ENCODE assay signal across 25 cellular contexts in the genomic region with DNA sequence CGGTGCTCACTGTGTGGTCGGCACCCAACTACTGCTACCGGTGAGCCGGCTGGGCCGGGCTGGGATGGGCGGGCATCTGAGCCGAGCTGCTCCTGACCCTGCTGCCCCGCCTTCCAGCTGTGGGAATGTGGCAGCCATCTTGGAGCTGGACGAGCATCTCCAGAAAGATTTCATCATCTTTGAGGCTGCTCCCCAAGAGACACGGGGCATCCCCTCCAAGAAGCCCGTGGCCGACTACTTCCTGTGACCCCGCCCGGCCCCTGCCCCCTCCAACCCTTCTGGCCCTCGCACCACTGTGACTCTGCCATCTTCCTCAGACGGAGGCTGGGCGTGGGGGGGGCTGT. TPM values are rescaled to one million over a fixed set of nuclear protein-coding genes. Genes with fewer than 3 reads are reported as not detected.
DNase-seq lines count a peak whose midpoint lies in the region; ATAC-seq, FAIRE-seq and TF ChIP-seq lines count a peak whose summit lies in the region.
"Had no signal": no experiment of that assay in that cellular context is flagged by ENCODE, and none has a peak within 500 bp of the region (broad histone marks: within the 10 kb centered on the region; RNA-seq: fewer than 3 reads in every experiment).

No MANE protein-coding gene starts in this region.

- H3K4me3 Mint-ChIP-seq in activated naive CD4-positive, alpha-beta T cell treated with anti-CD3 and anti-CD28 coated beads, Interleukin-2, amount 10 ng/mL, durations not matched to agents 7 days and 5 days, result no peak overlapping the region
- H3K4me3 Mint-ChIP-seq: activated CD4-positive, alpha-beta memory T cell treated with anti-CD3 and anti-CD28 coated beads for 36 hours; activated naive CD8-positive, alpha-beta T cell; H9; T-helper 1 cell treated with Interleukin-12 subunit alpha and Interleukin-12 subunit beta and Interleukin-4 antibody, amounts not matched to agents 30 μg/mL and 1 μg/mL, for 36 hours had no signal

- H3K79me2 ChIP-seq in endothelial cell of umbilical vein (ENCODE audit: control insufficient read depth, insufficient read depth, low read length), result peaks cover 10% of the 10 kb centered on the region

- H3K9me1 ChIP-seq in endothelial cell of umbilical vein (replicated peaks; ENCODE audit: control insufficient read depth, extremely low read depth, insufficient read depth, low read length), result no peaks in the 10 kb centered on the region

- H3K9ac ChIP-seq in endothelial cell of umbilical vein (replicated peaks; ENCODE audit: extremely low read depth, insufficient read depth, low read length), result no peak overlapping the region

- no peaks in the 10 kb centered on the region for H3K9me3 Mint-ChIP-seq in activated naive CD4-positive, alpha-beta T cell treated with anti-CD3 and anti-CD28 coated beads, Interleukin-2, amount 10 ng/mL, durations not matched to agents 7 days and 5 days
- H3K9me3 Mint-ChIP-seq in activated naive CD4-positive, alpha-beta T cell treated with anti-CD3 and anti-CD28 coated beads, Interleukin-2, amount 50 U/mL, for 72 hours, result no peaks in the 10 kb centered on the region
- H3K9me3 Mint-ChIP-seq: activated CD4-positive, alpha-beta memory T cell treated with anti-CD3 and anti-CD28 coated beads for 36 hours; H9; T-helper 1 cell treated with Interleukin-12 subunit alpha and Interleukin-12 subunit beta and Interleukin-4 antibody, amounts not matched to agents 30 μg/mL and 1 μg/mL, for 36 hours had no signal

- no peak overlapping the region for H3K4me2 ChIP-seq in endothelial cell of umbilical vein (ENCODE audit: insufficient read depth, low read length)

- WGBS in tibial nerve, 2 donors, result 42 to 47% methylated on average over 17 of the region's 17 CpGs

- H3K9me3 ChIP-seq in endothelial cell of umbilical vein (replicated peaks; ENCODE audit: control insufficient read depth, insufficient read depth, low read length), result no peaks in the 10 kb centered on the region
- H3K9me3 ChIP-seq in mucosa of descending colon, result no peaks in the 10 kb centered on the region
- no peaks in the 10 kb centered on the region for H3K9me3 ChIP-seq in tibial nerve
- H3K9me3 ChIP-seq: SJCRH30 had no signal

- intact Hi-C loops in endothelial cell of umbilical vein (cut with micrococcal nuclease) (no loop called here), mucosa of descending colon (cut with DNase I, micrococcal nuclease) (no loop called here)

- BruUV-seq in endothelial cell of umbilical vein (replicated peaks; lab: Mats Ljungman, UMichigan), result TSS peak; percentile 26

- H3K4me3 ChIP-seq in endothelial cell of umbilical vein (replicated peaks in 1 of 3; ENCODE audit: insufficient read depth in 1 of 3, low read depth in 1 of 3, low read length in 3 of 3), result no peak overlapping the region
- no peak overlapping the region for H3K4me3 ChIP-seq in mucosa of descending colon
- H3K4me3 ChIP-seq in tibial nerve, result no peak overlapping the region
- H3K4me3 ChIP-seq: GM12878, SJCRH30 had no signal

- H2AFZ ChIP-seq in endothelial cell of umbilical vein (ENCODE audit: low read depth, low read length), result no peak overlapping the region

- H3K27me3 Mint-ChIP-seq in activated naive CD4-positive, alpha-beta T cell treated with anti-CD3 and anti-CD28 coated beads, Interleukin-2, amount 10 ng/mL, durations not matched to agents 7 days and 5 days, result no peaks in the 10 kb centered on the region
- H3K27me3 Mint-ChIP-seq: activated CD4-positive, alpha-beta memory T cell treated with anti-CD3 and anti-CD28 coated beads for 36 hours; activated naive CD8-positive, alpha-beta T cell had no signal

- no peaks in the 10 kb centered on the region for H3K27me3 ChIP-seq in endothelial cell of umbilical vein (ENCODE audit: control insufficient read depth in 2 of 2, insufficient read depth in 2 of 2, low read length in 2 of 2)
- no peaks in the 10 kb centered on the region for H3K27me3 ChIP-seq in tibial nerve
- H3K27me3 ChIP-seq: brain microvascular endothelial cell, SJCRH30 had no signal

- H3K4me1 ChIP-seq in endothelial cell of umbilical vein (ENCODE audit: control insufficient read depth, extremely low read depth, insufficient read depth, low read length) (no peaks in the 10 kb centered on the region), mucosa of descending colon (ENCODE audit: low read depth) (no peaks in the 10 kb centered on the region), tibial nerve (peaks cover 0 to 25% (median 0%) of the 10 kb centered on the region in 4 donors)
- H3K4me1 ChIP-seq: SJCRH30 had no signal

- peaks cover 13 to 37% of the 10 kb centered on the region in 2 experiments for H3K36me3 ChIP-seq in endothelial cell of umbilical vein (ENCODE audit: control insufficient read depth in 2 of 2, extremely low read depth in 1 of 2, insufficient read depth in 2 of 2, low read length in 2 of 2)
- no peaks in the 10 kb centered on the region for H3K36me3 ChIP-seq in mucosa of descending colon (ENCODE audit: low read depth)
- H3K36me3 ChIP-seq in tibial nerve, result peaks cover 5 to 76% (median 22%) of the 10 kb centered on the region in 3 donors

- no peak for FAIRE-seq in endothelial cell of umbilical vein (lab: Jason Lieb, UNC)
- FAIRE-seq: GM12878, GM19239 had no signal

- peaks cover 50% of the 10 kb centered on the region for H3K36me3 Mint-ChIP-seq in activated naive CD4-positive, alpha-beta T cell treated with anti-CD3 and anti-CD28 coated beads, Interleukin-2, amount 10 ng/mL, durations not matched to agents 7 days and 5 days
- H3K36me3 Mint-ChIP-seq in activated naive CD4-positive, alpha-beta T cell treated with anti-CD3 and anti-CD28 coated beads, Interleukin-2, amount 50 U/mL, for 72 hours, result peaks cover 7 to 13% of the 10 kb centered on the region in 2 donors

- POLR2A ChIA-PET in endothelial cell of umbilical vein (lab: Charles Lee), result no interaction called here

- TF ChIP-seq EP300 in tibial nerve (IDR thresholded peaks at IDR 0.05), result no peak

- CTCF ChIA-PET in activated naive CD4-positive, alpha-beta T cell treated with anti-CD3 and anti-CD28 coated beads, Interleukin-2, amount 10 ng/mL, durations not matched to agents 7 days and 5 days (lab: Charles Lee), result no interaction called here
- CTCF ChIA-PET in endothelial cell of umbilical vein (lab: Charles Lee), result no interaction called here

- H3K27ac ChIP-seq in endothelial cell of umbilical vein (ENCODE audit: insufficient read depth, low read depth, low read length), result no peak overlapping the region
- H3K27ac ChIP-seq in tibial nerve, result peak overlapping the region in 3 of 4 donors; percentile 40 to 63 (median 60)
- H3K27ac ChIP-seq: brain microvascular endothelial cell, C4-2B, SJCRH30 had no signal

- peaks cover 26% of the 10 kb centered on the region for H3K4me1 Mint-ChIP-seq in activated naive CD4-positive, alpha-beta T cell treated with anti-CD3 and anti-CD28 coated beads, Interleukin-2, amount 10 ng/mL, durations not matched to agents 7 days and 5 days
- H3K4me1 Mint-ChIP-seq: H9 had no signal

- TF ChIP-seq POLR2A in endothelial cell of umbilical vein (IDR thresholded peaks at IDR 0.05; ENCODE audit: low read depth, low read length) (no peak), tibial nerve (IDR thresholded peaks at IDR 0.05) (no peak)

- peak overlapping the region; percentile 45 for H3K27ac Mint-ChIP-seq in activated naive CD4-positive, alpha-beta T cell treated with anti-CD3 and anti-CD28 coated beads, Interleukin-2, amount 10 ng/mL, durations not matched to agents 7 days and 5 days
- no peak overlapping the region for H3K27ac Mint-ChIP-seq in activated naive CD4-positive, alpha-beta T cell treated with anti-CD3 and anti-CD28 coated beads, Interleukin-2, amount 50 U/mL, for 72 hours
- H3K27ac Mint-ChIP-seq: activated CD4-positive, alpha-beta memory T cell treated with anti-CD3 and anti-CD28 coated beads for 36 hours; activated naive CD8-positive, alpha-beta T cell; H9; T-helper 1 cell treated with Interleukin-12 subunit alpha and Interleukin-12 subunit beta and Interleukin-4 antibody, amounts not matched to agents 30 μg/mL and 1 μg/mL, for 36 hours had no signal

- TF ChIP-seq CTCF in endothelial cell of umbilical vein (IDR thresholded peaks at IDR 0.05; ENCODE audit: extremely low read depth in 1 of 2, insufficient read depth in 1 of 2, low read depth in 1 of 2, low read length in 2 of 2) (no peak), mucosa of descending colon (IDR thresholded peaks at IDR 0.05) (no peak), tibial nerve (IDR thresholded peaks at IDR 0.05) (no peak)

- H4K20me1 ChIP-seq in endothelial cell of umbilical vein (replicated peaks; ENCODE audit: control insufficient read depth, extremely low read depth, insufficient read depth, low read length), result no peaks in the 10 kb centered on the region

- DNase-seq in activated naive CD4-positive, alpha-beta T cell treated with anti-CD3 and anti-CD28 coated beads, Interleukin-2, amount 10 ng/mL, durations not matched to agents 7 days and 5 days, result no peak
- no peak for DNase-seq in activated naive CD4-positive, alpha-beta T cell treated with anti-CD3 and anti-CD28 coated beads, Interleukin-2, amount 50 U/mL, for 72 hours (ENCODE audit: low spot score in 2 of 2)
- DNase-seq in endothelial cell of umbilical vein (ENCODE audit: low read depth, low spot score) (no peak), mucosa of descending colon (peak in 2 of 3 donors; percentile 24 to 69), tibial nerve (ENCODE audit: low spot score in 2 of 2) (peak; percentile 47 to 56), MV-4-11 (lab: John Stamatoyannopoulos, UW) (no peak), NCI-H2227 treated with DMSO at 0.1 percent for 48 hours (lab: John Stamatoyannopoulos, UW) (no peak), AG08395 (ENCODE audit: low spot score) (no peak)
- DNase-seq: 8988T; activated CD4-positive, alpha-beta memory T cell treated with anti-CD3 and anti-CD28 coated beads for 36 hours; brain microvascular endothelial cell; cortex of kidney; DMS153; GF-D8; H9; NCI-H1436; NCI-H69; SJCRH30; stimulated activated CD4-positive, alpha-beta T cell treated with anti-CD3 and anti-CD28 coated beads, Interleukin-15, amount 100 ng/mL, for 24 hours; trophoblast cell had no signal

- no peak for ATAC-seq in activated naive CD4-positive, alpha-beta T cell treated with anti-CD3 and anti-CD28 coated beads, Interleukin-2, amount 50 U/mL, for 72 hours
- ATAC-seq in mucosa of descending colon, result no peak
- ATAC-seq: GM12878 had no signal

- dilution Hi-C loops in endothelial cell of umbilical vein (cut with MboI; ENCODE audit: extremely low pct_ligation_motif_present, low sequenced_read_pairs), result no loop called here

RNA-seq across cellular contexts. Expression of gene TBX6, which starts 6.9 kb away (rescaled TPM):
- total RNA-seq in activated naive CD4-positive, alpha-beta T cell treated with anti-CD3 and anti-CD28 coated beads, Interleukin-2, amount 50 U/mL, for 72 hours, result 1 to 10 TPM; 3.9 to 5.7 TPM
- total RNA-seq in endothelial cell of umbilical vein (0.42 and 0.60 TPM in 2 replicates), mucosa of descending colon (1 to 10 TPM in 1 of 3 donors, under 1 TPM in 2; 0.63 to 1.9 (median 0.90) TPM), tibial nerve (1 to 10 TPM in 1 of 4 donors, under 1 TPM in 2, not detected in 1; 0.66 to 1.5 (median 0.84) TPM)
- 0.30 and 0.40 TPM in 2 replicates for polyA plus RNA-seq in endothelial cell of umbilical vein
- polyA plus RNA-seq in endothelial cell of umbilical vein (2011; cell fraction: cytosol; rRNA removed), result 0.05 and 0.13 TPM in 2 replicates
- 0.41 and 0.42 TPM in 2 replicates for polyA plus RNA-seq in endothelial cell of umbilical vein (2011; cell fraction: nucleus; rRNA removed)
- 0.16 and 0.23 TPM in 2 replicates for polyA plus RNA-seq in endothelial cell of umbilical vein (2012)
- polyA minus RNA-seq in endothelial cell of umbilical vein, result not detected in 2 replicates
- polyA minus RNA-seq in endothelial cell of umbilical vein (2011; cell fraction: cytosol; rRNA and poly(A)+ RNA removed), result not detected
- polyA minus RNA-seq in endothelial cell of umbilical vein (2011; cell fraction: nucleus; rRNA and poly(A)+ RNA removed), result 0.43 TPM in 1 of 2 replicates, not detected in the other

RNA-seq across cellular contexts. Expression of gene PPP4C, which starts 9.0 kb away (rescaled TPM):
- 100 to 1,000 TPM; 130 to 136 TPM for total RNA-seq in activated naive CD4-positive, alpha-beta T cell treated with anti-CD3 and anti-CD28 coated beads, Interleukin-2, amount 50 U/mL, for 72 hours
- total RNA-seq in endothelial cell of umbilical vein (159 and 167 TPM in 2 replicates), mucosa of descending colon (100 to 1,000 TPM in 2 of 3 donors, 10 to 100 TPM in 1; 71.7 to 109 (median 102) TPM), tibial nerve (10 to 100 TPM; 21.1 to 54.3 (median 34.3) TPM)
- polyA plus RNA-seq in endothelial cell of umbilical vein, result 327 and 378 TPM in 2 replicates
- polyA plus RNA-seq in endothelial cell of umbilical vein (2011; cell fraction: cytosol; rRNA removed), result 216 and 234 TPM in 2 replicates
- 169 and 186 TPM in 2 replicates for polyA plus RNA-seq in endothelial cell of umbilical vein (2011; cell fraction: nucleus; rRNA removed)
- 153 and 194 TPM in 2 replicates for polyA plus RNA-seq in endothelial cell of umbilical vein (2012)
- polyA minus RNA-seq in endothelial cell of umbilical vein, result 356 and 398 TPM in 2 replicates
- polyA minus RNA-seq in endothelial cell of umbilical vein (2011; cell fraction: cytosol; rRNA and poly(A)+ RNA removed), result 130 TPM
- polyA minus RNA-seq in endothelial cell of umbilical vein (2011; cell fraction: nucleus; rRNA and poly(A)+ RNA removed), result 42.2 and 48.6 TPM in 2 replicates

RNA-seq across cellular contexts. Expression of gene YPEL3, which starts 11.2 kb away (rescaled TPM):
- 100 to 1,000 TPM in 1 of 2 donors, 10 to 100 TPM in 1; 24.0 to 112 TPM for total RNA-seq in activated naive CD4-positive, alpha-beta T cell treated with anti-CD3 and anti-CD28 coated beads, Interleukin-2, amount 50 U/mL, for 72 hours
- total RNA-seq in endothelial cell of umbilical vein, result 46.1 and 47.6 TPM in 2 replicates
- polyA plus RNA-seq in endothelial cell of umbilical vein, result 78.0 and 89.7 TPM in 2 replicates
- 30.1 and 53.8 TPM in 2 replicates for polyA plus RNA-seq in endothelial cell of umbilical vein (2011; cell fraction: cytosol; rRNA removed)
- 93.4 and 101 TPM in 2 replicates for polyA plus RNA-seq in endothelial cell of umbilical vein (2011; cell fraction: nucleus; rRNA removed)
- 35.4 and 56.5 TPM in 2 replicates for polyA plus RNA-seq in endothelial cell of umbilical vein (2012)
- polyA minus RNA-seq in endothelial cell of umbilical vein, result 12.8 and 24.7 TPM in 2 replicates
- polyA minus RNA-seq in endothelial cell of umbilical vein (2011; cell fraction: cytosol; rRNA and poly(A)+ RNA removed), result 6.1 TPM
- 20.3 and 35.9 TPM in 2 replicates for polyA minus RNA-seq in endothelial cell of umbilical vein (2011; cell fraction: nucleus; rRNA and poly(A)+ RNA removed)
- total RNA-seq in mucosa of descending colon, result 10 to 100 TPM; 30.5 to 78.4 (median 69.3) TPM
- 100 to 1,000 TPM in 2 of 4 donors, 10 to 100 TPM in 2; 81.9 to 197 (median 122) TPM for total RNA-seq in tibial nerve

RNA-seq across cellular contexts. Expression of gene ALDOA, which starts 19.2 kb away (rescaled TPM):
- total RNA-seq in activated naive CD4-positive, alpha-beta T cell treated with anti-CD3 and anti-CD28 coated beads, Interleukin-2, amount 50 U/mL, for 72 hours, result 1,000 to 10,000 TPM; 1,322 to 2,822 TPM
- total RNA-seq in endothelial cell of umbilical vein (1,029 and 1,114 TPM in 2 replicates), mucosa of descending colon (1,000 to 10,000 TPM; 1,235 to 2,016 (median 1,778) TPM), tibial nerve (100 to 1,000 TPM; 474 to 649 (median 487) TPM)
- 871 and 972 TPM in 2 replicates for polyA plus RNA-seq in endothelial cell of umbilical vein
- polyA plus RNA-seq in endothelial cell of umbilical vein (2011; cell fraction: cytosol; rRNA removed), result 870 and 886 TPM in 2 replicates
- 402 and 418 TPM in 2 replicates for polyA plus RNA-seq in endothelial cell of umbilical vein (2011; cell fraction: nucleus; rRNA removed)
- polyA plus RNA-seq in endothelial cell of umbilical vein (2012), result 1,061 and 1,110 TPM in 2 replicates
- polyA minus RNA-seq in endothelial cell of umbilical vein, result 655 and 717 TPM in 2 replicates
- 1,084 TPM for polyA minus RNA-seq in endothelial cell of umbilical vein (2011; cell fraction: cytosol; rRNA and poly(A)+ RNA removed)
- polyA minus RNA-seq in endothelial cell of umbilical vein (2011; cell fraction: nucleus; rRNA and poly(A)+ RNA removed), result 126 and 162 TPM in 2 replicates

RNA-seq across cellular contexts. Expression of gene GDPD3, which starts 28.5 kb away (rescaled TPM):
- 10 to 100 TPM; 16.7 to 25.8 TPM for total RNA-seq in activated naive CD4-positive, alpha-beta T cell treated with anti-CD3 and anti-CD28 coated beads, Interleukin-2, amount 50 U/mL, for 72 hours
- total RNA-seq in endothelial cell of umbilical vein (17.9 and 18.6 TPM in 2 replicates), mucosa of descending colon (10 to 100 TPM; 29.6 to 75.3 (median 51.7) TPM), tibial nerve (1 to 10 TPM; 2.8 to 5.2 (median 4.6) TPM)
- 7.8 and 8.0 TPM in 2 replicates for polyA plus RNA-seq in endothelial cell of umbilical vein
- polyA plus RNA-seq in endothelial cell of umbilical vein (2011; cell fraction: cytosol; rRNA removed), result 2.2 and 3.0 TPM in 2 replicates
- 59.5 and 78.1 TPM in 2 replicates for polyA plus RNA-seq in endothelial cell of umbilical vein (2011; cell fraction: nucleus; rRNA removed)
- 5.5 and 12.6 TPM in 2 replicates for polyA plus RNA-seq in endothelial cell of umbilical vein (2012)
- 4.3 and 6.4 TPM in 2 replicates for polyA minus RNA-seq in endothelial cell of umbilical vein
- polyA minus RNA-seq in endothelial cell of umbilical vein (2011; cell fraction: cytosol; rRNA and poly(A)+ RNA removed), result 8.8 TPM
- 6.8 and 7.3 TPM in 2 replicates for polyA minus RNA-seq in endothelial cell of umbilical vein (2011; cell fraction: nucleus; rRNA and poly(A)+ RNA removed)

Comparison
In these comparisons a context has a peak if more than half of its experiments do, and no peak if none do; other contexts are left out.
1. DNase-seq: peak in mucosa of descending colon (2 of 3) and tibial nerve (2 of 2); none in activated naive CD4-positive, alpha-beta T cell treated with anti-CD3 and anti-CD28 coated beads, Interleukin-2, amount 10 ng/mL, durations not matched to agents 7 days and 5 days (single experiment), activated naive CD4-positive, alpha-beta T cell treated with anti-CD3 and anti-CD28 coated beads, Interleukin-2, amount 50 U/mL, for 72 hours (0 of 2), endothelial cell of umbilical vein (single experiment), MV-4-11 (single experiment), NCI-H2227 treated with DMSO at 0.1 percent for 48 hours (single experiment) and AG08395 (single experiment).